Comparison of ENCODE assay signal across 8 cellular contexts in the genomic region with DNA sequence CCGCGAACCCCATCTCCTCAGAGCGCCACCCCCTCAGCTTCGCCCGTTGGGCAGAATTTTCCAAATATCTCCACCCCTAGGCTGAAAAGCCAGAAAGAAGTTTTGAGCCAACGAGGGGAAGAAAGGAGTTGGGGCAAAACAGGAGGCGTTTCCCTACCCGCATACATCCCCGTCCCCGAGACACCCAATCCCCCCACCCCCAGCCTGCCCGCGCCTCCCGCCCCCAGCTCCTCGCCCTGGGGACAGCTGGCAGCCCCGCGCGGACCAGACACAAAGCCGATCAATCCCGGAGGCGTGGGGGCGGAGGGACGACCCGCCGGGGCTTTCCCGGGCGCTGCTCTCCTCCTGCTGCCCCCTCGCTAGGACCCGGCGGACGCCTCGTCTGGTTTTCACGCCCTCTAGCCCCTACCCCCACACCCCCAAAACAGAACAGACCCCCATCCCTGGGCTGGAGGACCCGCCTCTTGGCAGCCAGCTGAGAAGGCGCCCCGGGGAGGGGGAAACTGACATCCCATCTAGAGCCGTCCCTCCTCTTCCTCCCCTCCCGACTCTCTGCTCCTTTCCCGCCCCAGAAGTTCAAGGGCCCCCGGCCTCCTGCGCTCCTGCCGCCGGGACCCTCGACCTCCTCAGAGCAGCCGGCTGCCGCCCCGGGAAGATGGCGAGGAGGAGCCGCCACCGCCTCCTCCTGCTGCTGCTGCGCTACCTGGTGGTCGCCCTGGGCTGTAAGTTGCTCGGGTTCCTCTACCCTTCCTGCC. TPM values are rescaled to one million over a fixed set of nuclear protein-coding genes. Genes with fewer than 3 reads are reported as not detected.
DNase-seq lines count a peak whose midpoint lies in the region; ATAC-seq and TF ChIP-seq lines count a peak whose summit lies in the region.

Gene JAM2 (plus strand): TSS at position 92 of the 755 bp plus-strand sequence. CDS start 564 bp downstream, at position 656.

- H3K4me2 ChIP-seq in neuronal stem cell (ENCODE audit: insufficient read depth, low read length, poor library complexity, severe bottlenecking), result peak within 1 kb of the TSS; percentile 88

- H3K27me3 ChIP-seq in gastroesophageal sphincter (no peaks in the 10 kb centered on the region), neuronal stem cell (ENCODE audit: control insufficient read depth in 3 of 3, insufficient read depth in 3 of 3, low read depth in 1 of 3, low read length in 3 of 3) (no peaks in the 10 kb centered on the region), uterus (no peaks in the 10 kb centered on the region)

- TF ChIP-seq POLR2A in gastroesophageal sphincter (IDR thresholded peaks at IDR 0.05) (no peak), uterus (IDR thresholded peaks at IDR 0.05) (peak; percentile 17 to 34)

- H2BK5ac ChIP-seq in neuronal stem cell (ENCODE audit: low read length), result no peak within 1 kb of the TSS

- peaks cover 0 to 7% of the 10 kb centered on the region in 2 donors for H3K36me3 ChIP-seq in gastroesophageal sphincter
- H3K36me3 ChIP-seq in neuronal stem cell (replicated peaks in 1 of 2; ENCODE audit: control insufficient read depth in 2 of 2, insufficient read depth in 2 of 2, low read length in 2 of 2), result peaks cover 0 to 24% of the 10 kb centered on the region in 2 donors
- H3K36me3 ChIP-seq in uterus, result no peaks in the 10 kb centered on the region

- intact Hi-C loops in uterus (cut with DNase I; ENCODE audit: low total_unique reads), result no loop called here

- no peak for TF ChIP-seq EP300 in gastroesophageal sphincter (IDR thresholded peaks at IDR 0.05)

- peak within 1 kb of the TSS; percentile 46 for H3K23ac ChIP-seq in neuronal stem cell (ENCODE audit: low read depth, low read length, poor library complexity)

- peak within 1 kb of the TSS; percentile 79 for H3K9ac ChIP-seq in neuronal stem cell (ENCODE audit: low read depth, low read length, poor library complexity)

- TF ChIP-seq CTCF in gastroesophageal sphincter (IDR thresholded peaks at IDR 0.05) (peak; percentile 8 to 66 (median 43)), uterus (IDR thresholded peaks at IDR 0.05) (peak; percentile 19 to 61 (median 40))

- 0% methylated on average over 2 to 5 of the region's 52 CpGs for WGBS in gastroesophageal sphincter (ENCODE audit: low coverage in 1 of 2), 2 donors
- no CpG with 5 or more reads among the region's 52 CpGs for WGBS in neuronal stem cell (ENCODE audit: extremely low coverage in 2 of 2, insufficient read length in 2 of 2, insufficient replicate concordance in 1 of 2), 2 donors

- H3K14ac ChIP-seq in neuronal stem cell (ENCODE audit: low read length), result no peak within 1 kb of the TSS

- no peak within 1 kb of the TSS for H3K4ac ChIP-seq in neuronal stem cell (ENCODE audit: low read length)

- H3K4me3 ChIP-seq in gastroesophageal sphincter, result peak within 1 kb of the TSS; percentile 81 to 84
- H3K4me3 ChIP-seq in neuronal stem cell (ENCODE audit: low read length in 2 of 2), result peak within 1 kb of the TSS; percentile 67 to 87
- H3K4me3 ChIP-seq in uterus, result peak within 1 kb of the TSS; percentile 59 to 92

- H3K27ac ChIP-seq in gastroesophageal sphincter, result peak within 1 kb of the TSS; percentile 78 to 95 (median 94)
- no peak within 1 kb of the TSS for H3K27ac ChIP-seq in neuronal stem cell (replicated peaks; ENCODE audit: low read length)
- H3K27ac ChIP-seq in uterus, result peak within 1 kb of the TSS; percentile 93 to 97

- peak within 1 kb of the TSS; percentile 96 for H3K18ac ChIP-seq in neuronal stem cell (ENCODE audit: low read length)

- H3K4me1 ChIP-seq in gastroesophageal sphincter, result peaks cover 0 to 27% (median 4%) of the 10 kb centered on the region in 3 donors
- peaks cover 5 to 18% of the 10 kb centered on the region in 2 donors for H3K4me1 ChIP-seq in neuronal stem cell (ENCODE audit: control insufficient read depth in 2 of 2, insufficient read depth in 1 of 2, low read depth in 1 of 2, low read length in 2 of 2)
- H3K4me1 ChIP-seq in uterus, result peaks cover 0 to 8% of the 10 kb centered on the region in 2 donors

- peak within 1 kb of the TSS; percentile 8 for H4K8ac ChIP-seq in neuronal stem cell (ENCODE audit: low read depth, low read length)

- no peak within 1 kb of the TSS for H2AK5ac ChIP-seq in neuronal stem cell (ENCODE audit: low read depth, low read length)

- H2BK15ac ChIP-seq in neuronal stem cell (ENCODE audit: low read length), result peak within 1 kb of the TSS; percentile 72

- H2AFZ ChIP-seq in neuronal stem cell (ENCODE audit: low read length), result peak within 1 kb of the TSS; percentile 89

- H3K9me3 ChIP-seq in gastroesophageal sphincter (no peaks in the 10 kb centered on the region), neuronal stem cell (replicated peaks in 1 of 2; ENCODE audit: control insufficient read depth in 2 of 2, insufficient read depth in 1 of 2, low read depth in 1 of 2, low read length in 2 of 2) (no peaks in the 10 kb centered on the region), uterus (no peaks in the 10 kb centered on the region)

- DNase-seq in NCI-H1417 (lab: John Stamatoyannopoulos, UW) (peak in 2 of 3 experiments; percentile 57 to 69), NCI-H1417 treated with DMSO at 0.1 percent for 48 hours (lab: John Stamatoyannopoulos, UW) (no peak), NCI-H446 treated with DMSO at 0.1 percent for 48 hours (lab: John Stamatoyannopoulos, UW) (peak; percentile 7), neuronal stem cell (ENCODE audit: low spot score) (peak; percentile 51), uterus (peak; percentile 57 to 66)
- peak; percentile 79 for DNase-seq in activated effector memory CD4-positive, alpha-beta T cell treated with anti-CD3 and anti-CD28 coated beads, Interleukin-2, amount 50 U/mL, for 16 hours

- H2BK12ac ChIP-seq in neuronal stem cell (ENCODE audit: low read length), result no peak within 1 kb of the TSS

- H2BK120ac ChIP-seq in neuronal stem cell (ENCODE audit: low read depth, low read length), result peak within 1 kb of the TSS; percentile 41

- no peaks in the 10 kb centered on the region for H3K79me1 ChIP-seq in neuronal stem cell (ENCODE audit: low read depth, low read length)

- H4K91ac ChIP-seq in neuronal stem cell (ENCODE audit: low read depth, low read length, poor library complexity), result no peak within 1 kb of the TSS

- ATAC-seq in HG02798 (IDR thresholded peaks at IDR 0.05; ENCODE audit: poor library complexity, unreplicated experiment) (peak; percentile 76), gastroesophageal sphincter (peak; percentile 77)

RNA-seq across cellular contexts. Expression of gene JAM2, which starts in this region (rescaled TPM):
- total RNA-seq in gastroesophageal sphincter (10 to 100 TPM; 24.9 to 59.5 (median 38.2) TPM), uterus (10 to 100 TPM; 27.6 to 85.5 (median 35.1) TPM)
- polyA plus RNA-seq in neuronal stem cell (2013, experiment 1 of 2), result 9.7 TPM
- 9.1 TPM for polyA plus RNA-seq in neuronal stem cell (2013, experiment 2 of 2)

Comparison
In these comparisons a context has a peak if more than half of its experiments do, and no peak if none do; other contexts are left out.
1. POLR2A ChIP-seq: peak in uterus (2 of 2); none in gastroesophageal sphincter (0 of 2).
2. Peak in every context shown above with its lines, with median percentiles within 50 percentile points of each other: H3K4me3 ChIP-seq.